1 cellular context compared by ENCODE assay signal in genomic region chr9:37639109-37639748, GRCh38.
TF ChIP-seq lines count a peak whose summit lies in the region.

No MANE protein-coding gene starts in this region.

TF ChIP-seq in K562, 482 proteins besides CTCF, POLR2A, EP300 and RAD21 (continued from another document and continues in another):
- TF ChIP-seq, protein P1, sequence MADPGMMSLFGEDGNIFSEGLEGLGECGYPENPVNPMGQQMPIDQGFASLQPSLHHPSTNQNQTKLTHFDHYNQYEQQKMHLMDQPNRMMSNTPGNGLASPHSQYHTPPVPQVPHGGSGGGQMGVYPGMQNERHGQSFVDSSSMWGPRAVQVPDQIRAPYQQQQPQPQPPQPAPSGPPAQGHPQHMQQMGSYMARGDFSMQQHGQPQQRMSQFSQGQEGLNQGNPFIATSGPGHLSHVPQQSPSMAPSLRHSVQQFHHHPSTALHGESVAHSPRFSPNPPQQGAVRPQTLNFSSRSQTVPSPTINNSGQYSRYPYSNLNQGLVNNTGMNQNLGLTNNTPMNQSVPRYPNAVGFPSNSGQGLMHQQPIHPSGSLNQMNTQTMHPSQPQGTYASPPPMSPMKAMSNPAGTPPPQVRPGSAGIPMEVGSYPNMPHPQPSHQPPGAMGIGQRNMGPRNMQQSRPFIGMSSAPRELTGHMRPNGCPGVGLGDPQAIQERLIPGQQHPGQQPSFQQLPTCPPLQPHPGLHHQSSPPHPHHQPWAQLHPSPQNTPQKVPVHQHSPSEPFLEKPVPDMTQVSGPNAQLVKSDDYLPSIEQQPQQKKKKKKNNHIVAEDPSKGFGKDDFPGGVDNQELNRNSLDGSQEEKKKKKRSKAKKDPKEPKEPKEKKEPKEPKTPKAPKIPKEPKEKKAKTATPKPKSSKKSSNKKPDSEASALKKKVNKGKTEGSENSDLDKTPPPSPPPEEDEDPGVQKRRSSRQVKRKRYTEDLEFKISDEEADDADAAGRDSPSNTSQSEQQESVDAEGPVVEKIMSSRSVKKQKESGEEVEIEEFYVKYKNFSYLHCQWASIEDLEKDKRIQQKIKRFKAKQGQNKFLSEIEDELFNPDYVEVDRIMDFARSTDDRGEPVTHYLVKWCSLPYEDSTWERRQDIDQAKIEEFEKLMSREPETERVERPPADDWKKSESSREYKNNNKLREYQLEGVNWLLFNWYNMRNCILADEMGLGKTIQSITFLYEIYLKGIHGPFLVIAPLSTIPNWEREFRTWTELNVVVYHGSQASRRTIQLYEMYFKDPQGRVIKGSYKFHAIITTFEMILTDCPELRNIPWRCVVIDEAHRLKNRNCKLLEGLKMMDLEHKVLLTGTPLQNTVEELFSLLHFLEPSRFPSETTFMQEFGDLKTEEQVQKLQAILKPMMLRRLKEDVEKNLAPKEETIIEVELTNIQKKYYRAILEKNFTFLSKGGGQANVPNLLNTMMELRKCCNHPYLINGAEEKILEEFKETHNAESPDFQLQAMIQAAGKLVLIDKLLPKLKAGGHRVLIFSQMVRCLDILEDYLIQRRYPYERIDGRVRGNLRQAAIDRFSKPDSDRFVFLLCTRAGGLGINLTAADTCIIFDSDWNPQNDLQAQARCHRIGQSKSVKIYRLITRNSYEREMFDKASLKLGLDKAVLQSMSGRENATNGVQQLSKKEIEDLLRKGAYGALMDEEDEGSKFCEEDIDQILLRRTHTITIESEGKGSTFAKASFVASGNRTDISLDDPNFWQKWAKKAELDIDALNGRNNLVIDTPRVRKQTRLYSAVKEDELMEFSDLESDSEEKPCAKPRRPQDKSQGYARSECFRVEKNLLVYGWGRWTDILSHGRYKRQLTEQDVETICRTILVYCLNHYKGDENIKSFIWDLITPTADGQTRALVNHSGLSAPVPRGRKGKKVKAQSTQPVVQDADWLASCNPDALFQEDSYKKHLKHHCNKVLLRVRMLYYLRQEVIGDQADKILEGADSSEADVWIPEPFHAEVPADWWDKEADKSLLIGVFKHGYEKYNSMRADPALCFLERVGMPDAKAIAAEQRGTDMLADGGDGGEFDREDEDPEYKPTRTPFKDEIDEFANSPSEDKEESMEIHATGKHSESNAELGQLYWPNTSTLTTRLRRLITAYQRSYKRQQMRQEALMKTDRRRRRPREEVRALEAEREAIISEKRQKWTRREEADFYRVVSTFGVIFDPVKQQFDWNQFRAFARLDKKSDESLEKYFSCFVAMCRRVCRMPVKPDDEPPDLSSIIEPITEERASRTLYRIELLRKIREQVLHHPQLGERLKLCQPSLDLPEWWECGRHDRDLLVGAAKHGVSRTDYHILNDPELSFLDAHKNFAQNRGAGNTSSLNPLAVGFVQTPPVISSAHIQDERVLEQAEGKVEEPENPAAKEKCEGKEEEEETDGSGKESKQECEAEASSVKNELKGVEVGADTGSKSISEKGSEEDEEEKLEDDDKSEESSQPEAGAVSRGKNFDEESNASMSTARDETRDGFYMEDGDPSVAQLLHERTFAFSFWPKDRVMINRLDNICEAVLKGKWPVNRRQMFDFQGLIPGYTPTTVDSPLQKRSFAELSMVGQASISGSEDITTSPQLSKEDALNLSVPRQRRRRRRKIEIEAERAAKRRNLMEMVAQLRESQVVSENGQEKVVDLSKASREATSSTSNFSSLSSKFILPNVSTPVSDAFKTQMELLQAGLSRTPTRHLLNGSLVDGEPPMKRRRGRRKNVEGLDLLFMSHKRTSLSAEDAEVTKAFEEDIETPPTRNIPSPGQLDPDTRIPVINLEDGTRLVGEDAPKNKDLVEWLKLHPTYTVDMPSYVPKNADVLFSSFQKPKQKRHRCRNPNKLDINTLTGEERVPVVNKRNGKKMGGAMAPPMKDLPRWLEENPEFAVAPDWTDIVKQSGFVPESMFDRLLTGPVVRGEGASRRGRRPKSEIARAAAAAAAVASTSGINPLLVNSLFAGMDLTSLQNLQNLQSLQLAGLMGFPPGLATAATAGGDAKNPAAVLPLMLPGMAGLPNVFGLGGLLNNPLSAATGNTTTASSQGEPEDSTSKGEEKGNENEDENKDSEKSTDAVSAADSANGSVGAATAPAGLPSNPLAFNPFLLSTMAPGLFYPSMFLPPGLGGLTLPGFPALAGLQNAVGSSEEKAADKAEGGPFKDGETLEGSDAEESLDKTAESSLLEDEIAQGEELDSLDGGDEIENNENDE (IDR thresholded peaks at IDR 0.05; ENCODE audit: low read depth, low read length), result no peak
- TF ChIP-seq SRSF3 (IDR thresholded peaks at IDR 0.05; ENCODE audit: insufficient read depth, low read length) (no peak), NR2C2 (CRISPR knock-in tag; IDR thresholded peaks at IDR 0.05) (no peak), NR2C2 (tag; IDR thresholded peaks at IDR 0.05) (0 out of 2 replicates have a peak, but pooled peaks have one; percentile 27), CREM (IDR thresholded peaks at IDR 0.05; ENCODE audit: low read depth) (0 out of 2 replicates have a peak, but pooled peaks have one; percentile 44), SLC30A9 (CRISPR knock-in tag; IDR thresholded peaks at IDR 0.05) (no peak), ZNF444 (CRISPR knock-in tag; IDR thresholded peaks at IDR 0.05) (no peak), ZNF589 (CRISPR knock-in tag; IDR thresholded peaks at IDR 0.05; ENCODE audit: low read depth) (peak; percentile 92), BRF1 (IDR thresholded peaks at IDR 0.05; ENCODE audit: borderline replicate concordance, extremely low read depth, insufficient read length) (no peak), ATF1 (CRISPR knock-in tag; IDR thresholded peaks at IDR 0.05) (no peak), ATF1 (tag; IDR thresholded peaks at IDR 0.05) (no peak), PATZ1 (CRISPR knock-in tag; IDR thresholded peaks at IDR 0.05; ENCODE audit: borderline replicate concordance) (no peak), ILF3 (IDR thresholded peaks at IDR 0.05; ENCODE audit: borderline replicate concordance) (no peak), RFX5 (IDR thresholded peaks at IDR 0.05; ENCODE audit: low read depth, low read length) (no peak), SMAD1 (IDR thresholded peaks at IDR 0.05; ENCODE audit: low read depth, low read length, partially characterized antibody) (no peak), MAFK (IDR thresholded peaks at IDR 0.05; ENCODE audit: low read length) (no peak), CEBPG (CRISPR knock-in tag; IDR thresholded peaks at IDR 0.05) (no peak), CEBPG (tag; conservative IDR thresholded peaks at IDR 0.05 in 1 of 2, IDR thresholded peaks at IDR 0.05 in 1 of 2) (peak in 1 of 2 experiments; percentile 76; a peak in 2 of 4 replicates), SMAD4 (CRISPR knock-in tag; conservative IDR thresholded peaks at IDR 0.05) (0 out of 2 replicates have a peak, but pooled peaks have one; percentile 12), SOX6 (IDR thresholded peaks at IDR 0.05) (no peak), MITF (IDR thresholded peaks at IDR 0.05) (no peak), ZKSCAN1 (IDR thresholded peaks at IDR 0.05; ENCODE audit: low read depth, low read length) (no peak), WHSC1 (IDR thresholded peaks at IDR 0.05; ENCODE audit: low read length) (no peak), DACH1 (IDR thresholded peaks at IDR 0.05; ENCODE audit: partially characterized antibody) (no peak), POLR2AphosphoS5 (IDR thresholded peaks at IDR 0.05; ENCODE audit: control insufficient read depth, insufficient read depth, low read depth, low read length) (no peak), ZNF77 (CRISPR knock-in tag; IDR thresholded peaks at IDR 0.05) (no peak), JUNB (CRISPR knock-in tag; conservative IDR thresholded peaks at IDR 0.05) (0 out of 2 replicates have a peak, but pooled peaks have one; percentile 27), NFRKB (IDR thresholded peaks at IDR 0.05; ENCODE audit: low read depth) (no peak), TOE1 (IDR thresholded peaks at IDR 0.05; ENCODE audit: borderline replicate concordance) (no peak), TOE1 (CRISPR knock-in tag; IDR thresholded peaks at IDR 0.05; ENCODE audit: borderline replicate concordance, low read depth) (no peak), NRF1 (conservative IDR thresholded peaks at IDR 0.05 in 1 of 2, IDR thresholded peaks at IDR 0.05 in 1 of 2) (peak in 1 of 2 experiments; percentile 19; a peak in 1 of 4 replicates), ZNF121 (CRISPR knock-in tag; conservative IDR thresholded peaks at IDR 0.05) (no peak), FOXM1 (IDR thresholded peaks at IDR 0.05; ENCODE audit: low read depth) (no peak), FOXM1 (CRISPR knock-in tag; IDR thresholded peaks at IDR 0.05; ENCODE audit: low read depth) (no peak), PML (IDR thresholded peaks at IDR 0.05; ENCODE audit: low read length) (no peak), ZNF75A (CRISPR knock-in tag; IDR thresholded peaks at IDR 0.05) (no peak), RREB1 (CRISPR knock-in tag; IDR thresholded peaks at IDR 0.05) (no peak), HDAC2 (IDR thresholded peaks at IDR 0.05) (no peak)
- TF ChIP-seq, protein P2, sequence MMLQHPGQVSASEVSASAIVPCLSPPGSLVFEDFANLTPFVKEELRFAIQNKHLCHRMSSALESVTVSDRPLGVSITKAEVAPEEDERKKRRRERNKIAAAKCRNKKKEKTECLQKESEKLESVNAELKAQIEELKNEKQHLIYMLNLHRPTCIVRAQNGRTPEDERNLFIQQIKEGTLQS (IDR thresholded peaks at IDR 0.05), result peak; percentile 78
- TF ChIP-seq, protein P2 (CRISPR knock-in tag; conservative IDR thresholded peaks at IDR 0.05), result no peak
- TF ChIP-seq, protein P3, sequence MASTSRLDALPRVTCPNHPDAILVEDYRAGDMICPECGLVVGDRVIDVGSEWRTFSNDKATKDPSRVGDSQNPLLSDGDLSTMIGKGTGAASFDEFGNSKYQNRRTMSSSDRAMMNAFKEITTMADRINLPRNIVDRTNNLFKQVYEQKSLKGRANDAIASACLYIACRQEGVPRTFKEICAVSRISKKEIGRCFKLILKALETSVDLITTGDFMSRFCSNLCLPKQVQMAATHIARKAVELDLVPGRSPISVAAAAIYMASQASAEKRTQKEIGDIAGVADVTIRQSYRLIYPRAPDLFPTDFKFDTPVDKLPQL (IDR thresholded peaks at IDR 0.05; ENCODE audit: extremely low read depth, insufficient read length), result no peak
